Comparison of ENCODE assay signal across 25 cellular contexts in the genomic region with DNA sequence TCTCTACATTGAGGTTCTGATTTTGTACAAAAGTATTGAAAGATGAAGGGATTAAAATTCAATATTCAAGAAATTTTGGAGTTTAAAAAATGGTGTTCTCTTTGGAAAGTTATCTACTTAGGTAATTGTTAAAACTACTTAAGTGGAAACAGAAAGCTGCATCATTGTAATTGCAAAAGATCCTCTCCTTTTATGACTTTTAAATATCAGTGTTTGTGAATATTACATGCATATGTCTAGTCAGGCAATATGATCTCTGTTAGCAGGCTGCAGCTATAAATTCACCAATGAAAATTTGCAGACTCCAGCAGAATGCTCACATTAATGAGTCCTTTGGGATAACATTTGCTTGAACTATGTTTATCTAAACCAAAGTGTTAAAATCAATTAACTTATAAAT.
"Had no signal": no experiment of that assay in that cellular context is flagged by ENCODE, and none has a peak within 500 bp of the region (broad histone marks: within the 10 kb centered on the region; RNA-seq: fewer than 3 reads in every experiment).

No MANE protein-coding gene starts in this region.

- H3K27ac ChIP-seq: brain microvascular endothelial cell, cardiac muscle cell had no signal

- DNase-seq: activated CD4-positive, alpha-beta memory T cell treated with anti-CD3 and anti-CD28 coated beads for 36 hours; activated CD4-positive, alpha-beta T cell treated with anti-CD3 and anti-CD28 coated beads, Interleukin-2, amount 10 ng/mL, durations not matched to agents 7 days and 5 days; activated CD4-positive, CD25-positive, alpha-beta regulatory T cell; activated CD8-positive, alpha-beta memory T cell treated with anti-CD3 and anti-CD28 coated beads for 24 hours; activated effector memory CD4-positive, alpha-beta T cell treated with anti-CD3 and anti-CD28 coated beads, Interleukin-2, amount 50 U/mL, for 16 hours; activated naive CD4-positive, alpha-beta T cell treated with Interleukin-2 at 50 U/mL for 16 hours; activated naive CD8-positive, alpha-beta T cell treated with anti-CD3 and anti-CD28 coated beads, Interleukin-2, amount 50 U/mL, for 24 hours; activated T-cell treated with anti-CD3 and anti-CD28 coated beads, Interleukin-2, amount 50 U/mL, for 4 hours; amygdala; brain microvascular endothelial cell; cerebellar nuclear complex; KG1; NCI-H1092; NCI-H1417; NCI-H2029 treated with DMSO at 0.1 percent for 48 hours; NCI-H345; NCI-H510A; NCI-H69; PC-3; SHP77; T-cell; T-helper 2 cell; T1000 had no signal

- H3K36me3 ChIP-seq: brain microvascular endothelial cell, cardiac muscle cell had no signal

- H3K4me3 ChIP-seq: cardiac muscle cell had no signal

- ATAC-seq: activated naive CD4-positive, alpha-beta T cell treated with anti-CD3 and anti-CD28 coated beads, Interleukin-2, amount 50 U/mL, for 72 hours; activated naive CD8-positive, alpha-beta T cell treated with anti-CD3 and anti-CD28 coated beads, Interleukin-2, amount 50 U/mL, for 24 hours; activated T-cell treated with anti-CD3 and anti-CD28 coated beads, Interleukin-2, amount 50 U/mL, for 4 hours; PC-3; T-cell had no signal
